ENCODE assay signal across 19 cellular contexts in genomic region chr3:180229113-180229512, GRCh38.
"Had no signal": no experiment of that assay in that cellular context is flagged by ENCODE, and none has a peak within 500 bp of the region (broad histone marks: within the 10 kb centered on the region; RNA-seq: fewer than 3 reads in every experiment).

No MANE protein-coding gene starts in this region.

- H3K27me3 ChIP-seq: body of pancreas, esophagus muscularis mucosa, tibial artery had no signal

- ATAC-seq: activated CD8-positive, alpha-beta T cell treated with anti-CD3 and anti-CD28 coated beads, Interleukin-2, amount 10 ng/mL, durations not matched to agents 7 days and 5 days; activated naive CD4-positive, alpha-beta T cell treated with anti-CD3 and anti-CD28 coated beads, Interleukin-2, amount 50 U/mL, for 72 hours; body of pancreas; left ventricle myocardium superior; natural killer cell treated with Interleukin-12 subunit alpha and Interleukin-12 subunit beta and Interleukin-15 and Interleukin-18, amount 100 ng/mL, for 72 hours; right cardiac atrium had no signal

- H3K4me3 ChIP-seq: body of pancreas, coronary artery, esophagus muscularis mucosa, tibial artery had no signal

- H3K36me3 ChIP-seq: esophagus muscularis mucosa, tibial artery had no signal

- H3K4me1 ChIP-seq: body of pancreas, esophagus muscularis mucosa, tibial artery had no signal

- H3K27ac ChIP-seq: body of pancreas, coronary artery, esophagus muscularis mucosa, tibial artery had no signal

- DNase-seq: activated CD4-positive, alpha-beta T cell treated with anti-CD3 and anti-CD28 coated beads, Interleukin-2, amount 10 ng/mL, durations not matched to agents 24 days and 14 days; activated CD4-positive, CD25-positive, alpha-beta regulatory T cell; activated CD8-positive, alpha-beta memory T cell treated with anti-CD3 and anti-CD28 coated beads, Interleukin-2, amount 50 U/mL, for 4 hours; activated CD8-positive, alpha-beta T cell treated with anti-CD3 and anti-CD28 coated beads, Interleukin-2, amount 10 ng/mL, durations not matched to agents 7 days and 5 days; activated gamma-delta T cell; activated T-cell treated with anti-CD3 and anti-CD28 coated beads, Interleukin-2, amount 50 U/mL, for 48 hours; body of pancreas; caudate nucleus; hippocampal formation; left ventricle myocardium superior; right cardiac atrium; small intestine; stimulated activated CD4-positive, alpha-beta T cell treated with anti-CD3 and anti-CD28 coated beads, Interleukin-4, amount 100 ng/mL, for 24 hours; stimulated activated naive CD4-positive, alpha-beta T cell; tibial artery had no signal
